In the genomic region with DNA sequence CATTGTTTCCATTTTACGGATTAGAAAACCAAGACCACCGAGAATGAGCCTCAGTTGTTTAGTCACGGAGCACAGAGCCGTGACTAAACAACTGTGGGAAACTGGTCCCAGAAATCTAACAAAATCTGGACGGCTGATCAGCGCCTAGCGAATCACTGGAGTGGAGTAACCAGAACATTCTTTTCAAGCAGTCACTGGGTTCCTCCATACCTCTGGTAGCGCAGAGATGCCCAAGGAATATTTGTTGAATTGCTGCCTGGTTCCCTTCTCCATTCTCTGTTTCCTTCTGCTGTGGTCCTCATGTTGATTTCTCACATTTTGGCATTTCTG, we compare ENCODE assay signal across 8 cellular contexts.
A peak's percentile ranks its signal among the peaks of the same experiment; 100 is the strongest.
DNase-seq lines count a peak whose midpoint lies in the region; ATAC-seq and TF ChIP-seq lines count a peak whose summit lies in the region.

No MANE protein-coding gene starts in this region.

- H3K27ac ChIP-seq in heart left ventricle (no peak overlapping the region), right lobe of liver (no peak overlapping the region), upper lobe of right lung (no peak overlapping the region), sigmoid colon (no peak overlapping the region)

- H3K36me3 ChIP-seq in heart left ventricle (no peaks in the 10 kb centered on the region), right lobe of liver (no peaks in the 10 kb centered on the region), upper lobe of right lung (no peaks in the 10 kb centered on the region), sigmoid colon (no peaks in the 10 kb centered on the region)

- intact Hi-C loops in heart left ventricle (cut with DNase I) (no loop called here), left ventricle myocardium superior (cut with micrococcal nuclease) (no loop called here), right lobe of liver (cut with DNase I) (no loop called here), upper lobe of right lung (cut with DNase I) (no loop called here), sigmoid colon (cut with DNase I) (no loop called here)

- in situ Hi-C loops in astrocyte of the spinal cord (cut with HindIII; ENCODE audit: low sequenced_read_pairs): no loop called here

- H3K9me3 ChIP-seq in heart left ventricle: no peaks in the 10 kb centered on the region
- no peaks in the 10 kb centered on the region for H3K9me3 ChIP-seq in right lobe of liver
- H3K9me3 ChIP-seq in upper lobe of right lung: no peaks in the 10 kb centered on the region
- no peaks in the 10 kb centered on the region for H3K9me3 ChIP-seq in sigmoid colon

- TF ChIP-seq POLR2A in heart left ventricle (IDR thresholded peaks at IDR 0.05): no peak
- no peak for TF ChIP-seq POLR2A in right lobe of liver (IDR thresholded peaks at IDR 0.05)
- no peak for TF ChIP-seq POLR2A in sigmoid colon (IDR thresholded peaks at IDR 0.05)

- H3K27me3 ChIP-seq in heart left ventricle (peaks cover 0 to 93% (median 40%) of the 10 kb centered on the region in 9 donors), right lobe of liver (peaks cover 0 to 8% of the 10 kb centered on the region in 2 donors), upper lobe of right lung (peaks cover 51% of the 10 kb centered on the region), sigmoid colon (peaks cover 4 to 76% (median 30%) of the 10 kb centered on the region in 3 donors)

- H3K4me1 ChIP-seq in heart left ventricle: peaks cover 0 to 20% (median 0%) of the 10 kb centered on the region in 12 donors
- peaks cover 0 to 5% (median 0%) of the 10 kb centered on the region in 4 donors for H3K4me1 ChIP-seq in right lobe of liver
- H3K4me1 ChIP-seq in upper lobe of right lung: no peaks in the 10 kb centered on the region
- peaks cover 0 to 12% (median 8%) of the 10 kb centered on the region in 4 donors for H3K4me1 ChIP-seq in sigmoid colon

- DNase-seq in heart left ventricle (no peak), left ventricle myocardium superior (no peak), astrocyte of the spinal cord (ENCODE audit: low read depth, low spot score) (no peak), right lobe of liver (no peak), upper lobe of right lung (no peak), sigmoid colon (no peak)
- no peak for DNase-seq in stimulated activated CD4-positive, alpha-beta T cell treated with anti-CD3 and anti-CD28 coated beads, Interleukin-4, amount 100 ng/mL, for 1 hour

- ATAC-seq in heart left ventricle (no peak), left ventricle myocardium superior (no peak), right lobe of liver (no peak), upper lobe of right lung (no peak), GM21723 (IDR thresholded peaks at IDR 0.05; ENCODE audit: unreplicated experiment) (no peak)

- TF ChIP-seq EP300 in sigmoid colon (IDR thresholded peaks at IDR 0.05): no peak

- 19 to 27% (median 23%) methylated on average over 8 of the region's 8 CpGs for WGBS in heart left ventricle, 4 donors
- 14% methylated on average over 8 of the region's 8 CpGs for WGBS in right lobe of liver (ENCODE audit: insufficient coverage, low coverage, low lambda C conversion rate, missing lambda C conversion rate)
- WGBS in sigmoid colon, 2 donors: 14 to 18% methylated on average over 8 of the region's 8 CpGs

- TF ChIP-seq CTCF in heart left ventricle (IDR thresholded peaks at IDR 0.05) (no peak), astrocyte of the spinal cord (IDR thresholded peaks at IDR 0.05; ENCODE audit: low read depth, low read length) (no peak), right lobe of liver (IDR thresholded peaks at IDR 0.05) (no peak), upper lobe of right lung (IDR thresholded peaks at IDR 0.05) (no peak), sigmoid colon (IDR thresholded peaks at IDR 0.05) (no peak)

- H3K4me3 ChIP-seq in heart left ventricle: peak overlapping the region; percentile 11 to 72 (median 54)
- peak overlapping the region; percentile 68 for H3K4me3 ChIP-seq in astrocyte of the spinal cord (ENCODE audit: low read depth, low read length)
- peak overlapping the region; percentile 46 to 79 (median 75) for H3K4me3 ChIP-seq in right lobe of liver
- peak overlapping the region; percentile 57 for H3K4me3 ChIP-seq in upper lobe of right lung
- peak overlapping the region in 2 of 4 donors; percentile 42 to 54 for H3K4me3 ChIP-seq in sigmoid colon
